In genomic region chr4:76388160-76388908, GRCh38 we compare ENCODE assay signal across 23 cellular contexts. TPM values are rescaled to one million over a fixed set of nuclear protein-coding genes. Genes with fewer than 3 reads are reported as not detected.
A peak's percentile ranks its signal among the peaks of the same experiment; 100 is the strongest.
DNase-seq lines count a peak whose midpoint lies in the region; ATAC-seq and TF ChIP-seq lines count a peak whose summit lies in the region.
"Had no signal": no experiment of that assay in that cellular context is flagged by ENCODE, and none has a peak within 500 bp of the region (broad histone marks: within the 10 kb centered on the region; RNA-seq: fewer than 3 reads in every experiment).

No MANE protein-coding gene starts in this region.

- no peak for TF ChIP-seq CTCF in body of pancreas (IDR thresholded peaks at IDR 0.05)
- TF ChIP-seq CTCF in upper lobe of right lung (IDR thresholded peaks at IDR 0.05) = no peak
- TF ChIP-seq CTCF in lower leg skin (IDR thresholded peaks at IDR 0.05) = no peak

- WGBS in body of pancreas, 2 donors = 59 to 76% methylated on average over 3 of the region's 3 CpGs
- WGBS in lower leg skin, 2 donors = 65 to 73% methylated on average over 3 of the region's 3 CpGs

- H3K27ac ChIP-seq in body of pancreas (no peak overlapping the region), upper lobe of right lung (no peak overlapping the region)
- H3K27ac ChIP-seq: brain microvascular endothelial cell, coronary artery, pancreas, tibial nerve had no signal

- TF ChIP-seq POLR2A in body of pancreas (IDR thresholded peaks at IDR 0.05) (no peak), lower leg skin (IDR thresholded peaks at IDR 0.05) (no peak)

- H3K4me3 ChIP-seq in body of pancreas = no peak overlapping the region
- no peak overlapping the region for H3K4me3 ChIP-seq in upper lobe of right lung
- H3K4me3 ChIP-seq in lower leg skin (ENCODE audit: low read depth, poor library complexity, severe bottlenecking) = no peak overlapping the region
- H3K4me3 ChIP-seq: coronary artery, HAP-1, pancreas, tibial nerve had no signal

- H3K9me3 ChIP-seq in body of pancreas (no peaks in the 10 kb centered on the region), upper lobe of right lung (no peaks in the 10 kb centered on the region)
- H3K9me3 ChIP-seq: pancreas had no signal

- H3K4me1 ChIP-seq in body of pancreas (no peaks in the 10 kb centered on the region), upper lobe of right lung (no peaks in the 10 kb centered on the region)
- H3K4me1 ChIP-seq: HAP-1, pancreas, tibial nerve had no signal

- H3K27me3 ChIP-seq in body of pancreas = no peaks in the 10 kb centered on the region
- no peaks in the 10 kb centered on the region for H3K27me3 ChIP-seq in upper lobe of right lung
- H3K27me3 ChIP-seq: brain microvascular endothelial cell, pancreas, tibial nerve had no signal

- intact Hi-C loops in body of pancreas (cut with DNase I) = no loop called here
- intact Hi-C loops in upper lobe of right lung (cut with DNase I) = no loop called here
- intact Hi-C loops in lower leg skin (cut with DNase I; ENCODE audit: low total_unique reads) = no loop called here

- H3K36me3 ChIP-seq in body of pancreas (replicated peaks in 1 of 2; ENCODE audit: insufficient read depth in 1 of 2, low read depth in 2 of 2) = no peaks in the 10 kb centered on the region
- H3K36me3 ChIP-seq in upper lobe of right lung = no peaks in the 10 kb centered on the region
- H3K36me3 ChIP-seq: brain microvascular endothelial cell, HAP-1, pancreas had no signal

- DNase-seq in HT1080 (ENCODE audit: low read depth) (peak; percentile 24), body of pancreas (no peak), iris pigment epithelial cell (ENCODE audit: low read depth) (peak; percentile 22), upper lobe of right lung (no peak), DMS79 treated with DMSO at 0.1 percent for 48 hours (lab: John Stamatoyannopoulos, UW) (no peak), lower leg skin (ENCODE audit: low spot score in 2 of 2) (no peak)
- DNase-seq: activated CD8-positive, alpha-beta memory T cell treated with anti-CD3 and anti-CD28 coated beads, Interleukin-2, amount 10 ng/mL, durations not matched to agents 7 days and 5 days; activated naive CD8-positive, alpha-beta T cell treated with anti-CD3 and anti-CD28 coated beads for 36 hours; brain microvascular endothelial cell; DMS79; foreskin fibroblast; hypothalamus; naive thymus-derived CD4-positive, alpha-beta T cell; NCI-H1417 treated with DMSO at 0.1 percent for 48 hours; NCI-H526; pancreas; RPMI8226; stimulated activated naive CD8-positive, alpha-beta T cell treated with anti-CD3 and anti-CD28 coated beads, Interleukin-15, Interleukin-2, amounts not matched to agents 100 U/mL and 50 U/mL, for 24 hours had no signal

- ATAC-seq in body of pancreas (peak; percentile 42), upper lobe of right lung (peak; percentile 25), HG03196 (IDR thresholded peaks at IDR 0.05; ENCODE audit: unreplicated experiment) (no peak)
- ATAC-seq: activated CD8-positive, alpha-beta memory T cell treated with anti-CD3 and anti-CD28 coated beads, Interleukin-2, amount 10 ng/mL, durations not matched to agents 7 days and 5 days; activated T-helper 17 cell treated with anti-CD3 and anti-CD28 coated beads, Interleukin-2, amount 50 U/mL, for 72 hours; naive thymus-derived CD4-positive, alpha-beta T cell; stimulated activated naive CD8-positive, alpha-beta T cell treated with anti-CD3 and anti-CD28 coated beads, Interleukin-15, Interleukin-2, amounts not matched to agents 100 U/mL and 50 U/mL, for 24 hours had no signal

RNA-seq across cellular contexts. Expression of gene CCDC158, which starts 32.6 kb away (rescaled TPM):
- not detected in 2 replicates for total RNA-seq in HT1080 (2014; rRNA removed; shearing (Covaris generic))
- not detected in 2 replicates for polyA plus RNA-seq in HT1080 (2015; cell fraction: cytosol; rRNA removed)
- polyA plus RNA-seq in HT1080 (2015; cell fraction: nucleus; rRNA removed) = not detected in 2 replicates
- 1 to 10 TPM in 1 of 2 donors, under 1 TPM in 1; 0.99 to 1.3 TPM for total RNA-seq in body of pancreas
- total RNA-seq in upper lobe of right lung = 0.64 TPM
- total RNA-seq in lower leg skin = under 1 TPM in 3 of 4 donors, not detected in 1; 0.19 to 0.36 (median 0.22) TPM
- total RNA-seq: activated CD8-positive, alpha-beta memory T cell treated with anti-CD3 and anti-CD28 coated beads, Interleukin-2, amount 10 ng/mL, durations not matched to agents 7 days and 5 days; activated naive CD8-positive, alpha-beta T cell treated with anti-CD3 and anti-CD28 coated beads for 36 hours; activated T-helper 17 cell treated with anti-CD3 and anti-CD28 coated beads, Interleukin-2, amount 50 U/mL, for 72 hours; naive thymus-derived CD4-positive, alpha-beta T cell had no signal
- polyA plus RNA-seq: naive thymus-derived CD4-positive, alpha-beta T cell had no signal

RNA-seq across cellular contexts. Expression of gene SHROOM3, which starts 46.7 kb away (rescaled TPM):
- 8.0 and 11.8 TPM in 2 replicates for total RNA-seq in HT1080 (2014; rRNA removed; shearing (Covaris generic))
- 4.1 and 4.3 TPM in 2 replicates for polyA plus RNA-seq in HT1080 (2015; cell fraction: cytosol; rRNA removed)
- 12.5 and 13.3 TPM in 2 replicates for polyA plus RNA-seq in HT1080 (2015; cell fraction: nucleus; rRNA removed)
- 10 to 100 TPM; 56.7 to 96.0 TPM for total RNA-seq in body of pancreas
- 73.3 TPM for total RNA-seq in upper lobe of right lung
- total RNA-seq in lower leg skin = 10 to 100 TPM; 37.7 to 88.8 (median 44.0) TPM
- total RNA-seq: activated T-helper 17 cell treated with anti-CD3 and anti-CD28 coated beads, Interleukin-2, amount 50 U/mL, for 72 hours; naive thymus-derived CD4-positive, alpha-beta T cell had no signal
- polyA plus RNA-seq: naive thymus-derived CD4-positive, alpha-beta T cell had no signal

Comparison
In these comparisons a context has a peak if more than half of its experiments do, and no peak if none do; other contexts are left out.
1. DNase-seq: peak in HT1080 (single experiment) and iris pigment epithelial cell (single experiment); none in body of pancreas (0 of 4), upper lobe of right lung (single experiment), DMS79 treated with DMSO at 0.1 percent for 48 hours (single experiment) and lower leg skin (0 of 2).